ENCODE assay signal across 1 cellular context in the genomic region with DNA sequence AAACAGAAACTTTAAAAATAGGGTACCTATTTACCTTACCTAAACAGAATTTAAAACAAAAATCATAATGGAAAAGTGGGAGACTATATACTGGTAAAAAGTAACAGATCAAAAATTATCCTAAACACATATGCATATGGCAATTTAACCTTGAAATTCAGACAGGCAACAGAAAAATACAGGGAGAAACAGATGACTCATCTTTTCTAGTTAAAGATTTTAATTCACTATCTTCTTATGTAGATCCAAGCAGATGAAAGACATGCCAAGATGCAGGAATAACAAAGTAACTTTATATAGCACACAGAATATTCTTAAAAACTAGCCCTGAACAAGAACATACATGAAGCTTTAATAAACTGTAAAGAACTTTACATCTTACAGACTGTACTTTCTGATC.
A peak's percentile ranks its signal among the peaks of the same experiment; 100 is the strongest.
TF ChIP-seq lines count a peak whose summit lies in the region.

No MANE protein-coding gene starts in this region.

TF ChIP-seq in K562, 482 proteins besides CTCF, POLR2A, EP300 and RAD21:
- TF ChIP-seq MAFG (tag; conservative IDR thresholded peaks at IDR 0.05), result peak; percentile 43; the same call in 1 of the 2 replicates
- TF ChIP-seq XRCC4 (IDR thresholded peaks at IDR 0.05; ENCODE audit: extremely low read depth, insufficient read depth, insufficient read length), result no peak
- peak; percentile 64 for TF ChIP-seq C11orf30 (IDR thresholded peaks at IDR 0.05; ENCODE audit: low read depth)
- peak; percentile 78 for TF ChIP-seq ZNF316 (IDR thresholded peaks at IDR 0.05)
- TF ChIP-seq, protein P1, sequence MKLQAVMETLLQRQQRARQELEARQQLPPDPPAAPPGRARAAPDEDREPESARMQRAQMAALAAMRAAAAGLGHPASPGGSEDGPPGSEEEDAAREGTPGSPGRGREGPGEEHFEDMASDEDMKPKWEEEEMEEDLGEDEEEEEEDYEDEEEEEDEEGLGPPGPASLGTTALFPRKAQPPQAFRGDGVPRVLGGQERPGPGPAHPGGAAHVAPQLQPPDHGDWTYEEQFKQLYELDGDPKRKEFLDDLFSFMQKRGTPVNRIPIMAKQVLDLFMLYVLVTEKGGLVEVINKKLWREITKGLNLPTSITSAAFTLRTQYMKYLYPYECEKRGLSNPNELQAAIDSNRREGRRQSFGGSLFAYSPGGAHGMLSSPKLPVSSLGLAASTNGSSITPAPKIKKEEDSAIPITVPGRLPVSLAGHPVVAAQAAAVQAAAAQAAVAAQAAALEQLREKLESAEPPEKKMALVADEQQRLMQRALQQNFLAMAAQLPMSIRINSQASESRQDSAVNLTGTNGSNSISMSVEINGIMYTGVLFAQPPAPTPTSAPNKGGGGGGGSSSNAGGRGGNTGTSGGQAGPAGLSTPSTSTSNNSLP (IDR thresholded peaks at IDR 0.05; ENCODE audit: borderline replicate concordance, low read depth, low read length), result no peak
- no peak for TF ChIP-seq CBFB (CRISPR knock-in tag; IDR thresholded peaks at IDR 0.05)
